29 cellular contexts compared by ENCODE assay signal in the genomic region with DNA sequence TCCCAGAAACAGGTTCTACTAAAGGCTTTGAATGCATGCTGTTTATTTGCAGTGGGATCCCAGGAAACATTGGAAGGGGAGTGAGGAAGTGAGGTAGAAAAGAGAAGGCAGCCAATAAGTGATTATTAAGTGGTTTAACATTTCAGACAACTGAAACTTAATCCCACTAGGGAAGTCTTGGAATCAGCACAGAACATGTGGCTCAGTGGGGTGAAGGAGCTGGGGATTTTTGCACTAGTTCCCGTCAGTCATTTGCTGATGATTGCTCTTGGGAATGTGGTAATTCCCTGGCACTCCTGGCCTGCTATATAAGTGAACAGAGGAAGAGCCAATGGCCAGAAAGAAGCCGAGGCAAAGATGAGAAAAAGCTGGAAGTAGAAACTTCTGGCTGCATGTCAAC.
A peak's percentile ranks its signal among the peaks of the same experiment; 100 is the strongest.
DNase-seq lines count a peak whose midpoint lies in the region; ATAC-seq lines count a peak whose summit lies in the region.
"Had no signal": no experiment of that assay in that cellular context is flagged by ENCODE, and none has a peak within 500 bp of the region (broad histone marks: within the 10 kb centered on the region; RNA-seq: fewer than 3 reads in every experiment).

No MANE protein-coding gene starts in this region.

- intact Hi-C loops in right cardiac atrium (cut with DNase I) = no loop called here

- H2BK15ac ChIP-seq in mesenchymal stem cell (ENCODE audit: low read depth, poor library complexity, severe bottlenecking) = no peak overlapping the region

- H3K9ac ChIP-seq in mesenchymal stem cell (ENCODE audit: low read length) = no peak overlapping the region

- H3K36me3 ChIP-seq in mesenchymal stem cell (ENCODE audit: control insufficient read depth in 1 of 2, insufficient read depth in 2 of 2, low read depth in 1 of 2, low read length in 2 of 2) = no peaks in the 10 kb centered on the region
- H3K36me3 ChIP-seq: ascending aorta, esophagus muscularis mucosa, thyroid gland had no signal

- H3K9me3 ChIP-seq in right cardiac atrium (ENCODE audit: control insufficient read depth, low read length) (no peaks in the 10 kb centered on the region), mesenchymal stem cell (ENCODE audit: control insufficient read depth, low read length) (no peaks in the 10 kb centered on the region)
- H3K9me3 ChIP-seq: ascending aorta, esophagus muscularis mucosa, thyroid gland had no signal

- H4K91ac ChIP-seq in mesenchymal stem cell (ENCODE audit: low read length) = no peak overlapping the region

- H4K8ac ChIP-seq in mesenchymal stem cell (ENCODE audit: low read length) = no peak overlapping the region

- no peak overlapping the region for H2BK5ac ChIP-seq in mesenchymal stem cell (ENCODE audit: low read depth, low read length, poor library complexity, severe bottlenecking)

- H3K18ac ChIP-seq in mesenchymal stem cell (ENCODE audit: low read depth in 1 of 2, low read length in 2 of 2) = no peak overlapping the region

- DNase-seq in DMS 273 (lab: John Stamatoyannopoulos, UW; ENCODE audit: unreplicated experiment) (peak; percentile 39), DMS 273 treated with DMSO at 0.1 percent for 48 hours (lab: John Stamatoyannopoulos, UW) (no peak), NCI-H82 (lab: John Stamatoyannopoulos, UW) (peak; percentile 73), right cardiac atrium (peak in 1 of 3 donors; percentile 14), renal cortical epithelial cell (ENCODE audit: low read depth) (peak; percentile 5), mesenchymal stem cell (no peak), putamen (ENCODE audit: low spot score) (no peak)
- DNase-seq: activated CD4-positive, alpha-beta T cell treated with anti-CD3 and anti-CD28 coated beads for 48 hours; activated effector memory CD4-positive, alpha-beta T cell treated with anti-CD3 and anti-CD28 coated beads, Interleukin-2, amount 50 U/mL, for 16 hours; activated naive CD8-positive, alpha-beta T cell treated with anti-CD3 and anti-CD28 coated beads for 36 hours; activated T-cell treated with anti-CD3 and anti-CD28 coated beads, Interleukin-2, amount 50 U/mL, for 1 hour; Calu3; caudate nucleus; cortex of kidney; effector memory CD8-positive, alpha-beta T cell; GOT3; hippocampal formation; NCI-H1105 treated with DMSO at 0.1 percent for 48 hours; NCI-H1930; NCI-H345; NCI-H774; posterior cingulate gyrus had no signal

- H3K14ac ChIP-seq in mesenchymal stem cell (ENCODE audit: low read length in 2 of 2) = no peak overlapping the region

- no peak overlapping the region for H3K27ac ChIP-seq in right cardiac atrium (ENCODE audit: low read length)
- no peak overlapping the region for H3K27ac ChIP-seq in mesenchymal stem cell (ENCODE audit: low read length, poor library complexity, severe bottlenecking)
- H3K27ac ChIP-seq: 22Rv1, C4-2B, esophagus muscularis mucosa, thyroid gland, VCaP had no signal

- H3K4me3 ChIP-seq in right cardiac atrium (ENCODE audit: low read length) (no peak overlapping the region), mesenchymal stem cell (ENCODE audit: insufficient read depth in 1 of 2, low read depth in 1 of 2, low read length in 2 of 2) (no peak overlapping the region)
- H3K4me3 ChIP-seq: ascending aorta, esophagus muscularis mucosa, thyroid gland had no signal

- no peak overlapping the region for H2AK5ac ChIP-seq in mesenchymal stem cell (ENCODE audit: low read length, severe bottlenecking)

- no peak overlapping the region for H2BK120ac ChIP-seq in mesenchymal stem cell (ENCODE audit: low read depth, low read length)

- H2BK12ac ChIP-seq in mesenchymal stem cell (ENCODE audit: low read length in 2 of 2) = no peak overlapping the region

- no peak overlapping the region for H3K4ac ChIP-seq in mesenchymal stem cell (ENCODE audit: low read depth in 1 of 2, low read length in 2 of 2)

- H3K4me1 ChIP-seq in right cardiac atrium (ENCODE audit: control insufficient read depth, insufficient read depth, low read length) (no peaks in the 10 kb centered on the region), mesenchymal stem cell (ENCODE audit: control insufficient read depth, insufficient read depth, low read depth, low read length) (no peaks in the 10 kb centered on the region)
- H3K4me1 ChIP-seq: thyroid gland had no signal

- H3K79me1 ChIP-seq in mesenchymal stem cell (replicated peaks; ENCODE audit: low read length, poor library complexity, severe bottlenecking) = no peaks in the 10 kb centered on the region

- H3K4me2 ChIP-seq in mesenchymal stem cell (ENCODE audit: low read length, poor library complexity, severe bottlenecking) = no peak overlapping the region

- no peak overlapping the region for H2AFZ ChIP-seq in mesenchymal stem cell (ENCODE audit: low read depth, low read length)

- H3K27me3 ChIP-seq in right cardiac atrium (ENCODE audit: control insufficient read depth, insufficient read depth) (no peaks in the 10 kb centered on the region), mesenchymal stem cell (ENCODE audit: control insufficient read depth in 1 of 2, insufficient read depth in 1 of 2, low read length in 2 of 2) (no peaks in the 10 kb centered on the region)
- H3K27me3 ChIP-seq: ascending aorta, esophagus muscularis mucosa, thyroid gland had no signal

- no peak overlapping the region for H3K23ac ChIP-seq in mesenchymal stem cell (ENCODE audit: low read length in 2 of 2)

- ATAC-seq in right cardiac atrium = peak; percentile 71 to 94
- no peak for ATAC-seq in HG02623 (IDR thresholded peaks at IDR 0.05; ENCODE audit: unreplicated experiment)
- ATAC-seq: effector memory CD8-positive, alpha-beta T cell had no signal

- WGBS in right cardiac atrium = 35% methylated on average over 2 of the region's 2 CpGs
- WGBS in mesenchymal stem cell = 48% methylated on average over 1 of the region's 2 CpGs

Comparison
In these comparisons a context has a peak if more than half of its experiments do, and no peak if none do; other contexts are left out.
1. DNase-seq: peak in DMS 273 (single experiment), NCI-H82 (single experiment) and renal cortical epithelial cell (single experiment); none in DMS 273 treated with DMSO at 0.1 percent for 48 hours (single experiment), mesenchymal stem cell (single experiment) and putamen (single experiment).